8 cellular contexts compared by ENCODE assay signal in the genomic region with DNA sequence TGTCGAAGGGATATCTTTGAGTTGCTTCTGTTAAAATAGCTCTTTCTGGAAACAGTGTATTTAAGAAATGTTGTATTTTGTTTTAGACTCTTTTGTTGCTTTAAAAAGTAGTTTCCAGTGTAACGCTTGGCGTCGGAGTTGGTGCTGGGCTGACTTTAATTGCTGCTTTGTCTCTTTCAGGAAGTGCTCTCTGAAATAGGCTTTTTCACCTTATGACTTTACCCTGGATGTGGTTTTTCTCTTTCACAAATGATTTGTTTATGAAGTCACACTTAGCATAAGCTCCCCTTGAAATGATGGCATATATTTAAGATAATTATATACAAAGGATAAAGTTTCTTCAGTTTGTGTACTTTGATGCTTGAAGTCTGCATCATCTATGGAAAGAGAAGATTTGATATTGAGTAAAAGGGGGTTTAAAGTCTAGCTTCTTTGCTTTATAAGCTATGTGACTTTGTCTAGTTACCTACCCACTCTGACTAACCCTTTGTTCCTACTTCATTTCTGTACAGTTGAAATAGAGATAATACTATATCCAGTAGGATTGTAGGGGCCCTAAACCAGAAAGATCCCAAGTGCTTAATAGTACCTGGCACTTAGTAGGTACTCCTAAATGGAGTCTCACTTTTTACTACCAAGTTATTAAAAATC. TPM values are rescaled to one million over a fixed set of nuclear protein-coding genes. Genes with fewer than 3 reads are reported as not detected.
DNase-seq lines count a peak whose midpoint lies in the region; ATAC-seq and TF ChIP-seq lines count a peak whose summit lies in the region.

A gene with protein sequence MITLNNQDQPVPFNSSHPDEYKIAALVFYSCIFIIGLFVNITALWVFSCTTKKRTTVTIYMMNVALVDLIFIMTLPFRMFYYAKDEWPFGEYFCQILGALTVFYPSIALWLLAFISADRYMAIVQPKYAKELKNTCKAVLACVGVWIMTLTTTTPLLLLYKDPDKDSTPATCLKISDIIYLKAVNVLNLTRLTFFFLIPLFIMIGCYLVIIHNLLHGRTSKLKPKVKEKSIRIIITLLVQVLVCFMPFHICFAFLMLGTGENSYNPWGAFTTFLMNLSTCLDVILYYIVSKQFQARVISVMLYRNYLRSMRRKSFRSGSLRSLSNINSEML (minus strand): TSS at position 170 of the 651 bp plus-strand sequence. CDS start 2,507 bp downstream, outside the sequence.

- H3K36me3 Mint-ChIP-seq in CD4-positive, alpha-beta T cell (ENCODE audit: low read depth): peaks cover 52% of the 10 kb centered on the region
- peaks cover 66% of the 10 kb centered on the region for H3K36me3 Mint-ChIP-seq in activated T-helper 2 cell treated with anti-CD3 and anti-CD28 coated beads, Interferon-gamma antibody, Interleukin-2, Interleukin-4, amounts not matched to agents 10 μg/mL and 5 μg/mL and 100 μg/mL, durations not matched to agents 14 hours and 24 hours and 36 hours (ENCODE audit: low read depth)

- H3K4me1 Mint-ChIP-seq in CD4-positive, alpha-beta T cell (ENCODE audit: low read depth): peaks cover 83% of the 10 kb centered on the region
- peaks cover 61% of the 10 kb centered on the region for H3K4me1 Mint-ChIP-seq in activated T-helper 2 cell treated with anti-CD3 and anti-CD28 coated beads, Interferon-gamma antibody, Interleukin-2, Interleukin-4, amounts not matched to agents 10 μg/mL and 5 μg/mL and 100 μg/mL, durations not matched to agents 14 hours and 24 hours and 36 hours (ENCODE audit: low read depth)

- H3K9me3 Mint-ChIP-seq in CD4-positive, alpha-beta T cell: no peaks in the 10 kb centered on the region
- H3K9me3 Mint-ChIP-seq in activated T-helper 2 cell treated with anti-CD3 and anti-CD28 coated beads, Interferon-gamma antibody, Interleukin-2, Interleukin-4, amounts not matched to agents 10 μg/mL and 5 μg/mL and 100 μg/mL, durations not matched to agents 14 hours and 24 hours and 36 hours: no peaks in the 10 kb centered on the region

- H3K27me3 Mint-ChIP-seq in CD4-positive, alpha-beta T cell: no peaks in the 10 kb centered on the region
- no peaks in the 10 kb centered on the region for H3K27me3 Mint-ChIP-seq in activated T-helper 2 cell treated with anti-CD3 and anti-CD28 coated beads, Interferon-gamma antibody, Interleukin-2, Interleukin-4, amounts not matched to agents 10 μg/mL and 5 μg/mL and 100 μg/mL, durations not matched to agents 14 hours and 24 hours and 36 hours (ENCODE audit: low read depth)

- in situ Hi-C loops in gastrocnemius medialis (cut with MboI; ENCODE audit: low sequenced_read_pairs in 4 of 4): loop anchor here in 1 of 4 donors (25.0 kb wide), 1 partner anchor 179 kb away; no protein-coding TSS in a partner anchor

- no peak for TF ChIP-seq CTCF in CD4-positive, alpha-beta T cell (IDR thresholded peaks at IDR 0.05)
- TF ChIP-seq CTCF in gastrocnemius medialis (IDR thresholded peaks at IDR 0.05 in 4 of 5, conservative IDR thresholded peaks at IDR 0.05 in 1 of 5) (no peak), dorsolateral prefrontal cortex (IDR thresholded peaks at IDR 0.05 in 54 of 56, conservative IDR thresholded peaks at IDR 0.05 in 2 of 56; ENCODE audit: low read depth in 1 of 56, partially characterized antibody in 56 of 56) (no peak)

- CTCF ChIA-PET in CD4-positive, alpha-beta T cell (lab: Charles Lee): interaction anchor here (0.8 to 4.7 kb wide), 9 partner anchors 11 to 348 kb away, joined by 3 to 21 read pairs (median 5); partner anchors contain the start of gene UBAC2

- peak within 1 kb of the TSS; percentile 94 for H3K4me3 Mint-ChIP-seq in CD4-positive, alpha-beta T cell
- peak within 1 kb of the TSS; percentile 97 for H3K4me3 Mint-ChIP-seq in activated T-helper 2 cell treated with anti-CD3 and anti-CD28 coated beads, Interferon-gamma antibody, Interleukin-2, Interleukin-4, amounts not matched to agents 10 μg/mL and 5 μg/mL and 100 μg/mL, durations not matched to agents 14 hours and 24 hours and 36 hours (ENCODE audit: low read depth)

- peak within 1 kb of the TSS; percentile 92 for H3K27ac Mint-ChIP-seq in CD4-positive, alpha-beta T cell
- peak within 1 kb of the TSS; percentile 97 for H3K27ac Mint-ChIP-seq in activated T-helper 2 cell treated with anti-CD3 and anti-CD28 coated beads, Interferon-gamma antibody, Interleukin-2, Interleukin-4, amounts not matched to agents 10 μg/mL and 5 μg/mL and 100 μg/mL, durations not matched to agents 14 hours and 24 hours and 36 hours

- H3K9me3 ChIP-seq in CD4-positive, alpha-beta T cell (ENCODE audit: control insufficient read depth, low read length): no peaks in the 10 kb centered on the region
- no peaks in the 10 kb centered on the region for H3K9me3 ChIP-seq in gastrocnemius medialis

- no peaks in the 10 kb centered on the region for H3K27me3 ChIP-seq in CD4-positive, alpha-beta T cell (ENCODE audit: control insufficient read depth, insufficient read depth, low read length)
- H3K27me3 ChIP-seq in gastrocnemius medialis (no peaks in the 10 kb centered on the region), dorsolateral prefrontal cortex (no peaks in the 10 kb centered on the region)

- peak in 2 of 10 experiments; percentile 27 to 37 for DNase-seq in CD4-positive, alpha-beta T cell
- peak; percentile 31 for DNase-seq in activated T-helper 2 cell treated with anti-CD3 and anti-CD28 coated beads, Interferon-gamma antibody, Interleukin-2, Interleukin-4, amounts not matched to agents 10 μg/mL and 5 μg/mL and 100 μg/mL, durations not matched to agents 14 hours and 24 hours and 36 hours (ENCODE audit: low spot score)
- DNase-seq in gastrocnemius medialis (no peak), dorsolateral prefrontal cortex (no peak), NCI-H1092 treated with DMSO at 0.1 percent for 48 hours (lab: John Stamatoyannopoulos, UW) (no peak), NCI-H2227 treated with DMSO at 0.1 percent for 48 hours (lab: John Stamatoyannopoulos, UW) (no peak)

- ATAC-seq in CD4-positive, alpha-beta T cell (ENCODE audit: poor library complexity): peak; percentile 75
- peak; percentile 78 for ATAC-seq in GM19455 (IDR thresholded peaks at IDR 0.05; ENCODE audit: unreplicated experiment)
- peak; percentile 91 for ATAC-seq in HG03378 (IDR thresholded peaks at IDR 0.05; ENCODE audit: unreplicated experiment)
- ATAC-seq in gastrocnemius medialis: no peak

- H3K27ac ChIP-seq in CD4-positive, alpha-beta T cell (ENCODE audit: low read depth, low read length): peak within 1 kb of the TSS; percentile 78
- H3K27ac ChIP-seq in gastrocnemius medialis (peak within 1 kb of the TSS in 1 of 4 donors; percentile 42), dorsolateral prefrontal cortex (no peak within 1 kb of the TSS)

- H3K4me3 ChIP-seq in gastrocnemius medialis (no peak within 1 kb of the TSS), dorsolateral prefrontal cortex (no peak within 1 kb of the TSS)

- TF ChIP-seq POLR2A in gastrocnemius medialis (IDR thresholded peaks at IDR 0.05): no peak

- POLR2A ChIA-PET in CD4-positive, alpha-beta T cell (lab: Charles Lee): interaction anchor here (0.7 to 6.4 kb wide), 31 partner anchors 9 to 244 kb away, joined by 3 to 186 read pairs (median 5); partner anchors contain the start of genes TM9SF2 and UBAC2

- H3K36me3 ChIP-seq in gastrocnemius medialis: no peaks in the 10 kb centered on the region

- intact Hi-C loops in CD4-positive, alpha-beta T cell (cut with DNase I, micrococcal nuclease): loop anchor here (1.0 to 10.0 kb wide), 5 partner anchors 43 to 364 kb away; partner anchors contain the start of gene UBAC2 (in 1 of the 2)
- intact Hi-C loops in activated T-helper 2 cell treated with anti-CD3 and anti-CD28 coated beads, Interferon-gamma antibody, Interleukin-2, Interleukin-4, amounts not matched to agents 10 μg/mL and 5 μg/mL and 100 μg/mL, durations not matched to agents 14 hours and 24 hours and 36 hours (cut with micrococcal nuclease): loop anchor here (1.0 to 5.0 kb wide), 5 partner anchors 43 to 231 kb away; no protein-coding TSS in a partner anchor
- intact Hi-C loops in gastrocnemius medialis (cut with DNase I; ENCODE audit: low total_unique reads): loop anchor here (5.0 kb wide), 1 partner anchor 36 kb away; no protein-coding TSS in a partner anchor
- intact Hi-C loops in dorsolateral prefrontal cortex (cut with DNase I): no loop called here

- peaks cover 28 to 46% of the 10 kb centered on the region in 2 donors for H3K4me1 ChIP-seq in gastrocnemius medialis

RNA-seq across cellular contexts. Expression of the gene that starts here (rescaled TPM):
- 10 to 100 TPM; 42.9 to 45.1 TPM for total RNA-seq in CD4-positive, alpha-beta T cell
- total RNA-seq in activated T-helper 2 cell treated with anti-CD3 and anti-CD28 coated beads, Interferon-gamma antibody, Interleukin-2, Interleukin-4, amounts not matched to agents 10 μg/mL and 5 μg/mL and 100 μg/mL, durations not matched to agents 14 hours and 24 hours and 36 hours: 7.4 and 8.4 TPM in 2 replicates
- total RNA-seq in gastrocnemius medialis: not detected
- total RNA-seq in dorsolateral prefrontal cortex: not detected

Comparison
In these comparisons a context has a peak if more than half of its experiments do, and no peak if none do; other contexts are left out.
1. ATAC-seq: peak in CD4-positive, alpha-beta T cell (single experiment), GM19455 (single experiment) and HG03378 (single experiment); none in gastrocnemius medialis (0 of 2).
2. intact Hi-C loops: an anchor here in CD4-positive, alpha-beta T cell (1.0 to 10.0 kb wide), activated T-helper 2 cell treated with anti-CD3 and anti-CD28 coated beads, Interferon-gamma antibody, Interleukin-2, Interleukin-4, amounts not matched to agents 10 μg/mL and 5 μg/mL and 100 μg/mL, durations not matched to agents 14 hours and 24 hours and 36 hours (1.0 to 5.0 kb wide) and gastrocnemius medialis (5.0 kb wide); none called in dorsolateral prefrontal cortex.